1 cellular context compared by ENCODE assay signal in the genomic region with DNA sequence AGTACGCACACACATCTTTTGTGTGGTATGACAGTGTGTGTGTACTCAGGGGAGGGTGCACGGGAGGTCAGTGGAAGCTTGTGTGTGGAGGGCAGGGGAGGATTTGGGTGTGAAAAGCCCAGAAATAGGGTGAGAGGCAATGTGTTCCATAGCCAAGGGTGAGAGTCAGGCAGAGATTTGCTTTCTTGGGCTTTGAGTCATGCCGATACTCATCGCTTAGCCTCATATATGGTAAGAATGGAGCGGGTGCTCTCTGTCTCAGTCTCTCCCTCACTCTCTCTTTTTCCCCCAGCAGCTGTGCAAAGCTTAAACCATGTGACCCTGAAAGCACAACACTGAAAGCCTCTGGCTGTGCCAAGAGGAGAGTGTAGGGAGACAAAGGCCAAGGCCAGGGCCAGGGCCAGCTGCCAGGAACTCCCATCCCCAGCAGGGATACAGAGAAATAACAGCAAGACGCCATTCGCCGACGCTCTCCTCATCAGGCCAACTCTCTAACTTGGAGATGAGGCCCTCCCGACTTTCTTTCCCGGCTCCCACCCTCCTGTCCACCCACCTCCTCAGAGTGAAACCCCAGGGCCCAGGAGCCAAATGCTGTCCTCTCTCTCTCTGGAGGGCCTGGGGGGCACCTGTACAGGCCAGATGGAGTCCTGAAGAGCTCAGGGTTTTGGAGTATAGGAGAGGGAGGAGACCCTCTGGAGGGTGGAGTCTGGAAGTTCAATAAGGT.
TF ChIP-seq lines count a peak whose summit lies in the region.

No MANE protein-coding gene starts in this region.

TF ChIP-seq in K562, 482 proteins besides CTCF, POLR2A, EP300 and RAD21 (continued from another document):
- TF ChIP-seq, protein P1, sequence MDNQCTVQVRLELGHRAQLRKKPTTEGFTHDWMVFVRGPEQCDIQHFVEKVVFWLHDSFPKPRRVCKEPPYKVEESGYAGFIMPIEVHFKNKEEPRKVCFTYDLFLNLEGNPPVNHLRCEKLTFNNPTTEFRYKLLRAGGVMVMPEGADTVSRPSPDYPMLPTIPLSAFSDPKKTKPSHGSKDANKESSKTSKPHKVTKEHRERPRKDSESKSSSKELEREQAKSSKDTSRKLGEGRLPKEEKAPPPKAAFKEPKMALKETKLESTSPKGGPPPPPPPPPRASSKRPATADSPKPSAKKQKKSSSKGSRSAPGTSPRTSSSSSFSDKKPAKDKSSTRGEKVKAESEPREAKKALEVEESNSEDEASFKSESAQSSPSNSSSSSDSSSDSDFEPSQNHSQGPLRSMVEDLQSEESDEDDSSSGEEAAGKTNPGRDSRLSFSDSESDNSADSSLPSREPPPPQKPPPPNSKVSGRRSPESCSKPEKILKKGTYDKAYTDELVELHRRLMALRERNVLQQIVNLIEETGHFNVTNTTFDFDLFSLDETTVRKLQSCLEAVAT (IDR thresholded peaks at IDR 0.05), result no peak
- TF ChIP-seq, protein P2, sequence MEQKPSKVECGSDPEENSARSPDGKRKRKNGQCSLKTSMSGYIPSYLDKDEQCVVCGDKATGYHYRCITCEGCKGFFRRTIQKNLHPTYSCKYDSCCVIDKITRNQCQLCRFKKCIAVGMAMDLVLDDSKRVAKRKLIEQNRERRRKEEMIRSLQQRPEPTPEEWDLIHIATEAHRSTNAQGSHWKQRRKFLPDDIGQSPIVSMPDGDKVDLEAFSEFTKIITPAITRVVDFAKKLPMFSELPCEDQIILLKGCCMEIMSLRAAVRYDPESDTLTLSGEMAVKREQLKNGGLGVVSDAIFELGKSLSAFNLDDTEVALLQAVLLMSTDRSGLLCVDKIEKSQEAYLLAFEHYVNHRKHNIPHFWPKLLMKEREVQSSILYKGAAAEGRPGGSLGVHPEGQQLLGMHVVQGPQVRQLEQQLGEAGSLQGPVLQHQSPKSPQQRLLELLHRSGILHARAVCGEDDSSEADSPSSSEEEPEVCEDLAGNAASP (IDR thresholded peaks at IDR 0.05), result no peak
- TF ChIP-seq SMAD1 (IDR thresholded peaks at IDR 0.05; ENCODE audit: low read depth, low read length, partially characterized antibody), result no peak
- TF ChIP-seq, protein P3, sequence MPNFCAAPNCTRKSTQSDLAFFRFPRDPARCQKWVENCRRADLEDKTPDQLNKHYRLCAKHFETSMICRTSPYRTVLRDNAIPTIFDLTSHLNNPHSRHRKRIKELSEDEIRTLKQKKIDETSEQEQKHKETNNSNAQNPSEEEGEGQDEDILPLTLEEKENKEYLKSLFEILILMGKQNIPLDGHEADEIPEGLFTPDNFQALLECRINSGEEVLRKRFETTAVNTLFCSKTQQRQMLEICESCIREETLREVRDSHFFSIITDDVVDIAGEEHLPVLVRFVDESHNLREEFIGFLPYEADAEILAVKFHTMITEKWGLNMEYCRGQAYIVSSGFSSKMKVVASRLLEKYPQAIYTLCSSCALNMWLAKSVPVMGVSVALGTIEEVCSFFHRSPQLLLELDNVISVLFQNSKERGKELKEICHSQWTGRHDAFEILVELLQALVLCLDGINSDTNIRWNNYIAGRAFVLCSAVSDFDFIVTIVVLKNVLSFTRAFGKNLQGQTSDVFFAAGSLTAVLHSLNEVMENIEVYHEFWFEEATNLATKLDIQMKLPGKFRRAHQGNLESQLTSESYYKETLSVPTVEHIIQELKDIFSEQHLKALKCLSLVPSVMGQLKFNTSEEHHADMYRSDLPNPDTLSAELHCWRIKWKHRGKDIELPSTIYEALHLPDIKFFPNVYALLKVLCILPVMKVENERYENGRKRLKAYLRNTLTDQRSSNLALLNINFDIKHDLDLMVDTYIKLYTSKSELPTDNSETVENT (CRISPR knock-in tag; IDR thresholded peaks at IDR 0.05), result no peak
- TF ChIP-seq IRF2 (CRISPR knock-in tag; IDR thresholded peaks at IDR 0.05), result no peak
- TF ChIP-seq HMG20A (CRISPR knock-in tag; conservative IDR thresholded peaks at IDR 0.05), result no peak
